In genomic region chr1:52402860-52403240, GRCh38 we compare ENCODE assay signal across 9 cellular contexts. TPM values are rescaled to one million over a fixed set of nuclear protein-coding genes. Genes with fewer than 3 reads are reported as not detected.
DNase-seq lines count a peak whose midpoint lies in the region; ATAC-seq, FAIRE-seq and TF ChIP-seq lines count a peak whose summit lies in the region.
"Had no signal": no experiment of that assay in that cellular context is flagged by ENCODE, and none has a peak within 500 bp of the region (broad histone marks: within the 10 kb centered on the region; RNA-seq: fewer than 3 reads in every experiment).

No MANE protein-coding gene starts in this region.

- H3K4me3 ChIP-seq in HFF-Myc (replicated peaks; ENCODE audit: low read depth, low read length): peak overlapping the region; percentile 69

- 0 out of 2 replicates have a peak overlapping the region, but pooled peaks have one; percentile 12 for H3K27ac ChIP-seq in C4-2B

- peak overlapping the region; percentile 100 for H3K4me3 Mint-ChIP-seq in activated CD8-positive, alpha-beta T cell treated with anti-CD3 and anti-CD28 coated beads, Interleukin-2, amount 10 ng/mL, durations not matched to agents 7 days and 5 days

- TF ChIP-seq CTCF in C4-2B (conservative IDR thresholded peaks at IDR 0.05): no peak
- no peak for TF ChIP-seq CTCF in HFF-Myc (IDR thresholded peaks at IDR 0.05; ENCODE audit: low read depth, low read length, missing control alignments)

- no peak for FAIRE-seq in GM12892 (lab: Jason Lieb, UNC)
- FAIRE-seq: G401.6 had no signal

- POLR2A ChIA-PET in activated CD8-positive, alpha-beta T cell treated with anti-CD3 and anti-CD28 coated beads, Interleukin-2, amount 10 ng/mL, durations not matched to agents 7 days and 5 days (lab: Charles Lee): no interaction called here

- no peak for ATAC-seq in activated CD8-positive, alpha-beta T cell treated with anti-CD3 and anti-CD28 coated beads, Interleukin-2, amount 10 ng/mL, durations not matched to agents 7 days and 5 days
- ATAC-seq in left lobe of liver: peak; percentile 10
- no peak for ATAC-seq in HG03571 (IDR thresholded peaks at IDR 0.05; ENCODE audit: unreplicated experiment)

- TF ChIP-seq POLR2A in GM12892 (IDR thresholded peaks at IDR 0.05; ENCODE audit: low read depth, low read length): no peak

- H3K27me3 Mint-ChIP-seq in activated CD8-positive, alpha-beta T cell treated with anti-CD3 and anti-CD28 coated beads, Interleukin-2, amount 10 ng/mL, durations not matched to agents 7 days and 5 days (ENCODE audit: low read depth): no peaks in the 10 kb centered on the region

- no peaks in the 10 kb centered on the region for H3K9me3 Mint-ChIP-seq in activated CD8-positive, alpha-beta T cell treated with anti-CD3 and anti-CD28 coated beads, Interleukin-2, amount 10 ng/mL, durations not matched to agents 7 days and 5 days (ENCODE audit: insufficient read depth)

- no peak for DNase-seq in HFF-Myc (ENCODE audit: extremely low read depth, low read depth)
- DNase-seq in activated CD8-positive, alpha-beta T cell treated with anti-CD3 and anti-CD28 coated beads, Interleukin-2, amount 10 ng/mL, durations not matched to agents 7 days and 5 days: no peak
- no peak for DNase-seq in left lobe of liver (ENCODE audit: low spot score)
- no peak for DNase-seq in NCI-H2029 treated with DMSO at 0.1 percent for 48 hours (lab: John Stamatoyannopoulos, UW)
- DNase-seq in GM12892 (ENCODE audit: insufficient read length): no peak
- no peak for DNase-seq in middle frontal gyrus (ENCODE audit: extremely low spot score, low spot score)

- peaks cover 54% of the 10 kb centered on the region for H3K36me3 Mint-ChIP-seq in activated CD8-positive, alpha-beta T cell treated with anti-CD3 and anti-CD28 coated beads, Interleukin-2, amount 10 ng/mL, durations not matched to agents 7 days and 5 days (ENCODE audit: low read depth)

- H3K27ac Mint-ChIP-seq in activated CD8-positive, alpha-beta T cell treated with anti-CD3 and anti-CD28 coated beads, Interleukin-2, amount 10 ng/mL, durations not matched to agents 7 days and 5 days: peak overlapping the region; percentile 100

- CTCF ChIA-PET in activated CD8-positive, alpha-beta T cell treated with anti-CD3 and anti-CD28 coated beads, Interleukin-2, amount 10 ng/mL, durations not matched to agents 7 days and 5 days (lab: Charles Lee): no interaction called here

- H3K4me1 Mint-ChIP-seq in activated CD8-positive, alpha-beta T cell treated with anti-CD3 and anti-CD28 coated beads, Interleukin-2, amount 10 ng/mL, durations not matched to agents 7 days and 5 days (ENCODE audit: low read depth): peaks cover 51% of the 10 kb centered on the region

RNA-seq across cellular contexts. Expression of gene ORC1, which starts 1.4 kb away (rescaled TPM):
- total RNA-seq in activated CD8-positive, alpha-beta T cell treated with anti-CD3 and anti-CD28 coated beads, Interleukin-2, amount 10 ng/mL, durations not matched to agents 7 days and 5 days: 10 to 100 TPM; 38.3 to 38.4 TPM
- 0.38 TPM for total RNA-seq in left lobe of liver
- polyA plus RNA-seq in GM12892 (2012; ENCODE audit: missing spikeins): 13.3 TPM

RNA-seq across cellular contexts. Expression of gene PRPF38A, which starts 1.6 kb away (rescaled TPM):
- 100 to 1,000 TPM; 102 to 104 TPM for total RNA-seq in activated CD8-positive, alpha-beta T cell treated with anti-CD3 and anti-CD28 coated beads, Interleukin-2, amount 10 ng/mL, durations not matched to agents 7 days and 5 days
- total RNA-seq in left lobe of liver: 11.8 TPM
- polyA plus RNA-seq in GM12892 (2012; ENCODE audit: missing spikeins): 46.0 TPM

RNA-seq across cellular contexts. Expression of gene CC2D1B, which starts 36.8 kb away (rescaled TPM):
- total RNA-seq in activated CD8-positive, alpha-beta T cell treated with anti-CD3 and anti-CD28 coated beads, Interleukin-2, amount 10 ng/mL, durations not matched to agents 7 days and 5 days: 10 to 100 TPM; 46.7 to 53.3 TPM
- 14.5 TPM for total RNA-seq in left lobe of liver
- polyA plus RNA-seq in GM12892 (2012; ENCODE audit: missing spikeins): 12.8 TPM

Comparison
In these comparisons a context has a peak if more than half of its experiments do, and no peak if none do; other contexts are left out.
1. RNA of gene ORC1, which starts 1.4 kb away (total RNA-seq): 38.3 to 38.4 TPM in activated CD8-positive, alpha-beta T cell treated with anti-CD3 and anti-CD28 coated beads, Interleukin-2, amount 10 ng/mL, durations not matched to agents 7 days and 5 days; 0.38 TPM in left lobe of liver (single experiment); every median in the first group is over 10 times any median in the second.